Comparison of ENCODE assay signal across 24 cellular contexts in genomic region chrY:8705636-8706300, GRCh38.
"Had no signal": no experiment of that assay in that cellular context is flagged by ENCODE, and none has a peak within 500 bp of the region (broad histone marks: within the 10 kb centered on the region; RNA-seq: fewer than 3 reads in every experiment).

No MANE protein-coding gene starts in this region.

- H3K9me3 ChIP-seq: ascending aorta, body of pancreas had no signal

- DNase-seq: activated CD4-positive, alpha-beta T cell treated with anti-CD3 and anti-CD28 coated beads for 48 hours; activated CD4-positive, alpha-beta T cell treated with anti-CD3 and anti-CD28 coated beads, Interleukin-2, amount 50 U/mL, for 48 hours; activated CD4-positive, CD25-positive, alpha-beta regulatory T cell treated with anti-CD3 and anti-CD28 coated beads, Interleukin-2, amount 50 U/mL, for 72 hours; activated CD8-positive, alpha-beta memory T cell treated with anti-CD3 and anti-CD28 coated beads for 24 hours; activated effector memory CD4-positive, alpha-beta T cell treated with anti-CD3 and anti-CD28 coated beads, Interleukin-2, amount 50 U/mL, for 16 hours; activated naive CD4-positive, alpha-beta T cell treated with Interleukin-2 at 50 U/mL for 16 hours; activated naive CD8-positive, alpha-beta T cell treated with anti-CD3 and anti-CD28 coated beads, Interleukin-2, amount 50 U/mL, for 24 hours; activated T-cell treated with anti-CD3 and anti-CD28 coated beads, Interleukin-2, amount 50 U/mL, for 4 hours; amniotic stem cell; body of pancreas; Karpas-422; NCI-H1105 treated with DMSO at 0.1 percent for 48 hours; NCI-H1436 treated with DMSO at 0.1 percent for 48 hours; NCI-H187; NCI-H2081; NCI-H510A treated with DMSO at 0.1 percent for 48 hours; NCI-H69; NK-92 treated with Interleukin-12 subunit alpha and Interleukin-12 subunit beta, amount 100 ng/mL, for 24 hours; OCI-M1; SHP77 had no signal

- ATAC-seq: activated naive CD4-positive, alpha-beta T cell treated with anti-CD3 and anti-CD28 coated beads, Interleukin-2, amount 50 U/mL, for 72 hours; activated naive CD8-positive, alpha-beta T cell treated with anti-CD3 and anti-CD28 coated beads, Interleukin-2, amount 50 U/mL, for 24 hours; activated T-cell treated with anti-CD3 and anti-CD28 coated beads, Interleukin-2, amount 50 U/mL, for 4 hours; body of pancreas; Panc1 had no signal

- H3K4me3 ChIP-seq: ascending aorta, body of pancreas had no signal

- H3K27ac ChIP-seq: ascending aorta, body of pancreas, RWPE1 had no signal

- H3K36me3 ChIP-seq: ascending aorta had no signal

- H3K4me1 ChIP-seq: ascending aorta, body of pancreas had no signal

- H3K27me3 ChIP-seq: ascending aorta, body of pancreas had no signal
